In the genomic region with DNA sequence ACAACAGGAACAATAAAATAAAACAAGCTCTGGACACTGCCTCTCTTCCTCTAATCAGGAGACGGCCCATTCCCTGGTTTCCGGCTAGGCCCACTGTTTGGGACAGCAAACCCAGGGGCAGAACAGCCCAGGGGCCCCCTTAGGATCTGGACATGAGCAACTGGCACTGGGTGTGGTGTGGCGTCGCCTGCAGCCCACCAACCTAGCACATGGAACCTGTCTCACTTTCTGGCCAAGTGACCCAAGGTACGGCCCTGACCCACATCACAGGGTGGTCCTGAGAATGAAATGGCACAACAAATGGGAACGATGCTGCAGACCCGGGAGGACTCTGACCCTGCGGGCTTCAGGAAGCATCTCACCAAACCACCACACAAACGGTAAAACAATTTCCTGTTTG, we compare ENCODE assay signal across 1 cellular context.
TF ChIP-seq lines count a peak whose summit lies in the region.

No MANE protein-coding gene starts in this region.

TF ChIP-seq in IMR-90, 13 proteins besides CTCF, POLR2A, EP300 and RAD21:
- no peak for TF ChIP-seq MXI1 (IDR thresholded peaks at IDR 0.05; ENCODE audit: borderline replicate concordance, low read depth, low read length)
- no peak for TF ChIP-seq MAZ (IDR thresholded peaks at IDR 0.05; ENCODE audit: borderline replicate concordance, low read depth, low read length)
- no peak for TF ChIP-seq BHLHE40 (IDR thresholded peaks at IDR 0.05; ENCODE audit: low read depth, low read length)
- no peak for TF ChIP-seq FOS (IDR thresholded peaks at IDR 0.05; ENCODE audit: low read depth, low read length)
- TF ChIP-seq NFE2L2 (IDR thresholded peaks at IDR 0.05; ENCODE audit: low read depth, low read length): no peak
- no peak for TF ChIP-seq RCOR1 (IDR thresholded peaks at IDR 0.05; ENCODE audit: insufficient replicate concordance, low read length)
- TF ChIP-seq, protein P1, sequence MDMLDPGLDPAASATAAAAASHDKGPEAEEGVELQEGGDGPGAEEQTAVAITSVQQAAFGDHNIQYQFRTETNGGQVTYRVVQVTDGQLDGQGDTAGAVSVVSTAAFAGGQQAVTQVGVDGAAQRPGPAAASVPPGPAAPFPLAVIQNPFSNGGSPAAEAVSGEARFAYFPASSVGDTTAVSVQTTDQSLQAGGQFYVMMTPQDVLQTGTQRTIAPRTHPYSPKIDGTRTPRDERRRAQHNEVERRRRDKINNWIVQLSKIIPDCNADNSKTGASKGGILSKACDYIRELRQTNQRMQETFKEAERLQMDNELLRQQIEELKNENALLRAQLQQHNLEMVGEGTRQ (IDR thresholded peaks at IDR 0.05; ENCODE audit: low read depth, low read length): no peak
- no peak for TF ChIP-seq RFX5 (IDR thresholded peaks at IDR 0.05; ENCODE audit: low read depth, low read length)
- TF ChIP-seq, protein P2, sequence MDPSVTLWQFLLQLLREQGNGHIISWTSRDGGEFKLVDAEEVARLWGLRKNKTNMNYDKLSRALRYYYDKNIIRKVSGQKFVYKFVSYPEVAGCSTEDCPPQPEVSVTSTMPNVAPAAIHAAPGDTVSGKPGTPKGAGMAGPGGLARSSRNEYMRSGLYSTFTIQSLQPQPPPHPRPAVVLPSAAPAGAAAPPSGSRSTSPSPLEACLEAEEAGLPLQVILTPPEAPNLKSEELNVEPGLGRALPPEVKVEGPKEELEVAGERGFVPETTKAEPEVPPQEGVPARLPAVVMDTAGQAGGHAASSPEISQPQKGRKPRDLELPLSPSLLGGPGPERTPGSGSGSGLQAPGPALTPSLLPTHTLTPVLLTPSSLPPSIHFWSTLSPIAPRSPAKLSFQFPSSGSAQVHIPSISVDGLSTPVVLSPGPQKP (IDR thresholded peaks at IDR 0.05; ENCODE audit: borderline replicate concordance, low read depth, low read length): no peak
- TF ChIP-seq MAFK (IDR thresholded peaks at IDR 0.05; ENCODE audit: low read depth, low read length): no peak
- no peak for TF ChIP-seq CEBPB (IDR thresholded peaks at IDR 0.05; ENCODE audit: low read depth, low read length)
- no peak for TF ChIP-seq CHD1 (IDR thresholded peaks at IDR 0.05; ENCODE audit: low read depth, low read length)
- TF ChIP-seq SMC3 (IDR thresholded peaks at IDR 0.05; ENCODE audit: low read depth, low read length): no peak
